ENCODE assay signal across 1 cellular context in the genomic region with DNA sequence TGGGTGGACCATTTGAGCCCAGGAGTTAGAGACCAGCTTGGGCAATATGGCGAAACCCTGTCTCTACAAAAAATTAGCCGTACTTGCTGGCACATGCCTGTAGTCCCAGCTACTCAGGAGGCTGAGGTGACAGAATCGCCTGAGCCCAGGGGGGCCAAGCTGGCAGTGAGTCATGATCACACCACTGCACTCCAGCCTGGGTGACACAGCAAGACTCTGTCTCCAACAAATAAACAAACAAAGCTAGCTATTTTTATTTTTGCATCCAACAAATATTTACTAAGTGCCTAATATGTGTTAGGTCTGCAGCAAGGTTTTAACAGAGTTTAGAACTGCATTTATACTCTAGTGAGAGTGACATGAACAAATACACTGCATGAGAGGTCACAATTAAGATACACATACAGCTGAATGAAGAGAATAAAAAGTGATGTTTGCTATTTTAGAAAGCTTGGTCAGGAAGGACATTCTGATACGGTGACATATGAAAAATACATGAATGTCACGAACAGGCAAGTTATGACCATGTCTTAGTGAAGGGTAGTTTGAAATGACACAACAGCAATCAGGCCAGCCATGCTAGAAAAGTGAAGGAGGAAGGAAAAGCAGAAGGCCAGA.
TF ChIP-seq lines count a peak whose summit lies in the region.

No MANE protein-coding gene starts in this region.

TF ChIP-seq in K562, 482 proteins besides CTCF, POLR2A, EP300 and RAD21 (continued from another document):
- TF ChIP-seq, protein P1, sequence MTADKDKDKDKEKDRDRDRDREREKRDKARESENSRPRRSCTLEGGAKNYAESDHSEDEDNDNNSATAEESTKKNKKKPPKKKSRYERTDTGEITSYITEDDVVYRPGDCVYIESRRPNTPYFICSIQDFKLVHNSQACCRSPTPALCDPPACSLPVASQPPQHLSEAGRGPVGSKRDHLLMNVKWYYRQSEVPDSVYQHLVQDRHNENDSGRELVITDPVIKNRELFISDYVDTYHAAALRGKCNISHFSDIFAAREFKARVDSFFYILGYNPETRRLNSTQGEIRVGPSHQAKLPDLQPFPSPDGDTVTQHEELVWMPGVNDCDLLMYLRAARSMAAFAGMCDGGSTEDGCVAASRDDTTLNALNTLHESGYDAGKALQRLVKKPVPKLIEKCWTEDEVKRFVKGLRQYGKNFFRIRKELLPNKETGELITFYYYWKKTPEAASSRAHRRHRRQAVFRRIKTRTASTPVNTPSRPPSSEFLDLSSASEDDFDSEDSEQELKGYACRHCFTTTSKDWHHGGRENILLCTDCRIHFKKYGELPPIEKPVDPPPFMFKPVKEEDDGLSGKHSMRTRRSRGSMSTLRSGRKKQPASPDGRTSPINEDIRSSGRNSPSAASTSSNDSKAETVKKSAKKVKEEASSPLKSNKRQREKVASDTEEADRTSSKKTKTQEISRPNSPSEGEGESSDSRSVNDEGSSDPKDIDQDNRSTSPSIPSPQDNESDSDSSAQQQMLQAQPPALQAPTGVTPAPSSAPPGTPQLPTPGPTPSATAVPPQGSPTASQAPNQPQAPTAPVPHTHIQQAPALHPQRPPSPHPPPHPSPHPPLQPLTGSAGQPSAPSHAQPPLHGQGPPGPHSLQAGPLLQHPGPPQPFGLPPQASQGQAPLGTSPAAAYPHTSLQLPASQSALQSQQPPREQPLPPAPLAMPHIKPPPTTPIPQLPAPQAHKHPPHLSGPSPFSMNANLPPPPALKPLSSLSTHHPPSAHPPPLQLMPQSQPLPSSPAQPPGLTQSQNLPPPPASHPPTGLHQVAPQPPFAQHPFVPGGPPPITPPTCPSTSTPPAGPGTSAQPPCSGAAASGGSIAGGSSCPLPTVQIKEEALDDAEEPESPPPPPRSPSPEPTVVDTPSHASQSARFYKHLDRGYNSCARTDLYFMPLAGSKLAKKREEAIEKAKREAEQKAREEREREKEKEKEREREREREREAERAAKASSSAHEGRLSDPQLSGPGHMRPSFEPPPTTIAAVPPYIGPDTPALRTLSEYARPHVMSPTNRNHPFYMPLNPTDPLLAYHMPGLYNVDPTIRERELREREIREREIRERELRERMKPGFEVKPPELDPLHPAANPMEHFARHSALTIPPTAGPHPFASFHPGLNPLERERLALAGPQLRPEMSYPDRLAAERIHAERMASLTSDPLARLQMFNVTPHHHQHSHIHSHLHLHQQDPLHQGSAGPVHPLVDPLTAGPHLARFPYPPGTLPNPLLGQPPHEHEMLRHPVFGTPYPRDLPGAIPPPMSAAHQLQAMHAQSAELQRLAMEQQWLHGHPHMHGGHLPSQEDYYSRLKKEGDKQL (CRISPR knock-in tag; IDR thresholded peaks at IDR 0.05; ENCODE audit: borderline replicate concordance), result no peak
- TF ChIP-seq RBM15 (IDR thresholded peaks at IDR 0.05; ENCODE audit: insufficient read depth, low read length) (no peak), TGIF2 (CRISPR knock-in tag; IDR thresholded peaks at IDR 0.05) (no peak), ZNF785 (CRISPR knock-in tag; IDR thresholded peaks at IDR 0.05) (no peak), MAFF (IDR thresholded peaks at IDR 0.05; ENCODE audit: low read length) (peak; percentile 57; the same call in 1 of the 2 replicates), KLF13 (tag; IDR thresholded peaks at IDR 0.05; ENCODE audit: borderline replicate concordance, low read depth) (peak; percentile 37; the same call in 1 of the 2 replicates), ZNF197 (CRISPR knock-in tag; IDR thresholded peaks at IDR 0.05; ENCODE audit: low read depth) (no peak), STAG1 (CRISPR knock-in tag; IDR thresholded peaks at IDR 0.05; ENCODE audit: borderline replicate concordance) (no peak), BMI1 (IDR thresholded peaks at IDR 0.05; ENCODE audit: low read length) (no peak), JUNB (CRISPR knock-in tag; conservative IDR thresholded peaks at IDR 0.05) (no peak), CBX2 (IDR thresholded peaks at IDR 0.05; ENCODE audit: insufficient read depth, low read length, poor library complexity, severe bottlenecking) (no peak), PCBP1 (IDR thresholded peaks at IDR 0.05; ENCODE audit: low read depth, low read length, poor library complexity, severe bottlenecking) (no peak), ZNF282 (CRISPR knock-in tag; IDR thresholded peaks at IDR 0.05) (no peak), TCFL5 (CRISPR knock-in tag; conservative IDR thresholded peaks at IDR 0.05) (no peak), CREB3 (tag; conservative IDR thresholded peaks at IDR 0.05; ENCODE audit: low read depth) (no peak), PCBP2 (IDR thresholded peaks at IDR 0.05; ENCODE audit: low read depth, low read length, poor library complexity, severe bottlenecking) (no peak), SMC3 (conservative IDR thresholded peaks at IDR 0.05; ENCODE audit: insufficient read depth, low read depth, low read length) (no peak), MAFG (tag; conservative IDR thresholded peaks at IDR 0.05) (peak; percentile 78)
- TF ChIP-seq, protein P2, sequence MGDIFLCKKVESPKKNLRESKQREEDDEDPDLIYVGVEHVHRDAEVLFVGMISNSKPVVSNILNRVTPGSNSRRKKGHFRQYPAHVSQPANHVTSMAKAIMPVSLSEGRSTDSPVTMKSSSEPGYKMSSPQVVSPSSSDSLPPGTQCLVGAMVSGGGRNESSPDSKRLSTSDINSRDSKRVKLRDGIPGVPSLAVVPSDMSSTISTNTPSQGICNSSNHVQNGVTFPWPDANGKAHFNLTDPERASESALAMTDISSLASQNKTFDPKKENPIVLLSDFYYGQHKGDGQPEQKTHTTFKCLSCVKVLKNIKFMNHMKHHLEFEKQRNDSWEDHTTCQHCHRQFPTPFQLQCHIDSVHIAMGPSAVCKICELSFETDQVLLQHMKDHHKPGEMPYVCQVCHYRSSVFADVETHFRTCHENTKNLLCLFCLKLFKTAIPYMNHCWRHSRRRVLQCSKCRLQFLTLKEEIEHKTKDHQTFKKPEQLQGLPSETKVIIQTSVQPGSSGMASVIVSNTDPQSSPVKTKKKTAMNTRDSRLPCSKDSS (IDR thresholded peaks at IDR 0.05; ENCODE audit: low read depth, partially characterized antibody), result no peak
- TF ChIP-seq, protein P3, sequence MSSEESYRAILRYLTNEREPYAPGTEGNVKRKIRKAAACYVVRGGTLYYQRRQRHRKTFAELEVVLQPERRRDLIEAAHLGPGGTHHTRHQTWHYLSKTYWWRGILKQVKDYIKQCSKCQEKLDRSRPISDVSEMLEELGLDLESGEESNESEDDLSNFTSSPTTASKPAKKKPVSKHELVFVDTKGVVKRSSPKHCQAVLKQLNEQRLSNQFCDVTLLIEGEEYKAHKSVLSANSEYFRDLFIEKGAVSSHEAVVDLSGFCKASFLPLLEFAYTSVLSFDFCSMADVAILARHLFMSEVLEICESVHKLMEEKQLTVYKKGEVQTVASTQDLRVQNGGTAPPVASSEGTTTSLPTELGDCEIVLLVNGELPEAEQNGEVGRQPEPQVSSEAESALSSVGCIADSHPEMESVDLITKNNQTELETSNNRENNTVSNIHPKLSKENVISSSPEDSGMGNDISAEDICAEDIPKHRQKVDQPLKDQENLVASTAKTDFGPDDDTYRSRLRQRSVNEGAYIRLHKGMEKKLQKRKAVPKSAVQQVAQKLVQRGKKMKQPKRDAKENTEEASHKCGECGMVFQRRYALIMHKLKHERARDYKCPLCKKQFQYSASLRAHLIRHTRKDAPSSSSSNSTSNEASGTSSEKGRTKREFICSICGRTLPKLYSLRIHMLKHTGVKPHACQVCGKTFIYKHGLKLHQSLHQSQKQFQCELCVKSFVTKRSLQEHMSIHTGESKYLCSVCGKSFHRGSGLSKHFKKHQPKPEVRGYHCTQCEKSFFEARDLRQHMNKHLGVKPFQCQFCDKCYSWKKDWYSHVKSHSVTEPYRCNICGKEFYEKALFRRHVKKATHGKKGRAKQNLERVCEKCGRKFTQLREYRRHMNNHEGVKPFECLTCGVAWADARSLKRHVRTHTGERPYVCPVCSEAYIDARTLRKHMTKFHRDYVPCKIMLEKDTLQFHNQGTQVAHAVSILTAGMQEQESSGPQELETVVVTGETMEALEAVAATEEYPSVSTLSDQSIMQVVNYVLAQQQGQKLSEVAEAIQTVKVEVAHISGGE (CRISPR knock-in tag; IDR thresholded peaks at IDR 0.05), result 0 out of 6 replicates have a peak, but pooled peaks of 1 of the 3 experiments have one; percentile 46
TF ChIP-seq in K562: peak in this region for 83.
